Comparison of ENCODE assay signal across 12 cellular contexts in genomic region chr19:15282311-15282705, GRCh38. TPM values are rescaled to one million over a fixed set of nuclear protein-coding genes. Genes with fewer than 3 reads are reported as not detected.
DNase-seq lines count a peak whose midpoint lies in the region; ATAC-seq and TF ChIP-seq lines count a peak whose summit lies in the region.
"Had no signal": no experiment of that assay in that cellular context is flagged by ENCODE, and none has a peak within 500 bp of the region (broad histone marks: within the 10 kb centered on the region; RNA-seq: fewer than 3 reads in every experiment).

No MANE protein-coding gene starts in this region.

- peaks cover 81% of the 10 kb centered on the region for H3K4me1 ChIP-seq in OCI-LY7 (ENCODE audit: insufficient read depth, low read length, poor library complexity, severe bottlenecking)

- intact Hi-C loops in OCI-LY7 (cut with micrococcal nuclease; ENCODE audit: unreplicated experiment): no loop called here

- no peak for ATAC-seq in GM21390 (IDR thresholded peaks at IDR 0.05; ENCODE audit: unreplicated experiment)
- ATAC-seq: right cardiac atrium had no signal

- peak overlapping the region; percentile 2 for H3K27ac ChIP-seq in OCI-LY7 (ENCODE audit: low read depth, low read length, poor library complexity, severe bottlenecking)
- peak overlapping the region; percentile 94 for H3K27ac ChIP-seq in epithelial cell of prostate
- H3K27ac ChIP-seq in skin epidermis: peak overlapping the region in 13 of 21 experiments; percentile 4 to 76 (median 37)

- DNase-seq in NCI-H510A treated with DMSO at 0.1 percent for 48 hours (lab: John Stamatoyannopoulos, UW): peak; percentile 23
- no peak for DNase-seq in NCI-H510A (lab: John Stamatoyannopoulos, UW)
- no peak for DNase-seq in OCI-LY7 (ENCODE audit: low spot score)
- DNase-seq in epithelial cell of prostate (ENCODE audit: low read depth, low spot score): no peak
- no peak for DNase-seq in NCI-H1694 treated with DMSO at 0.1 percent for 48 hours (lab: John Stamatoyannopoulos, UW)
- no peak for DNase-seq in activated CD4-positive, CD25-positive, alpha-beta regulatory T cell (lab: John Stamatoyannopoulos, UW)
- DNase-seq: effector CD4-positive, alpha-beta T cell; NCI-H1048; right cardiac atrium; SHP77 treated with DMSO at 0.1 percent for 48 hours had no signal

- no peak overlapping the region for H2AFZ ChIP-seq in OCI-LY7 (ENCODE audit: low read length)

- H3K4me3 ChIP-seq in OCI-LY7 (ENCODE audit: low read depth, low read length, poor library complexity, severe bottlenecking): no peak overlapping the region
- no peak overlapping the region for H3K4me3 ChIP-seq in skin epidermis

- no peak overlapping the region for H3K4me2 ChIP-seq in OCI-LY7 (ENCODE audit: low read length)

- CTCF ChIA-PET in OCI-LY7 (lab: Charles Lee; ENCODE audit: unreplicated experiment): no interaction called here

- TF ChIP-seq CTCF in OCI-LY7 (conservative IDR thresholded peaks at IDR 0.05; ENCODE audit: low read length): no peak

- no peaks in the 10 kb centered on the region for H3K9me2 ChIP-seq in OCI-LY7 (ENCODE audit: insufficient read depth, low read length)

- peaks cover 100% of the 10 kb centered on the region for H3K79me2 ChIP-seq in OCI-LY7 (ENCODE audit: insufficient read depth, low read depth, low read length)

- no peaks in the 10 kb centered on the region for H3K9me3 ChIP-seq in OCI-LY7 (ENCODE audit: low read length)

- no TSS peak for BruUV-seq in OCI-LY7 (replicated peaks; lab: Mats Ljungman, UMichigan)

- peaks cover 13% of the 10 kb centered on the region; the same call in 1 of the 2 replicates for H3K36me3 ChIP-seq in OCI-LY7 (ENCODE audit: insufficient read depth, low read length)

- POLR2A ChIA-PET in OCI-LY7 (lab: Charles Lee): interaction anchor here (1.1 kb wide), 1 partner anchor 35 kb away, joined by 3 read pairs; no protein-coding TSS in a partner anchor

- H4K20me1 ChIP-seq in OCI-LY7 (ENCODE audit: insufficient read depth, low read length): peaks cover 66% of the 10 kb centered on the region

RNA-seq across cellular contexts. Expression of gene BRD4, which starts 50.0 kb away (rescaled TPM):
- total RNA-seq in OCI-LY7 (2014; rRNA removed; shearing (Covaris generic)): 22.6 and 33.6 TPM in 2 replicates
- 143 and 157 TPM in 2 replicates for total RNA-seq in OCI-LY7 (2022)

RNA-seq across cellular contexts. Expression of gene EPHX3, which starts 50.1 kb away (rescaled TPM):
- total RNA-seq in OCI-LY7 (2014; rRNA removed; shearing (Covaris generic)): 0.08 and 0.25 TPM in 2 replicates
- total RNA-seq in OCI-LY7 (2022): 0.67 and 0.74 TPM in 2 replicates

Comparison
In these comparisons a context has a peak if more than half of its experiments do, and no peak if none do; other contexts are left out.
1. H3K27ac ChIP-seq: peak in every context shown above with its lines; median percentile 94 in epithelial cell of prostate; 37 in skin epidermis; 2 in OCI-LY7.